ENCODE assay signal across 11 cellular contexts in the genomic region with DNA sequence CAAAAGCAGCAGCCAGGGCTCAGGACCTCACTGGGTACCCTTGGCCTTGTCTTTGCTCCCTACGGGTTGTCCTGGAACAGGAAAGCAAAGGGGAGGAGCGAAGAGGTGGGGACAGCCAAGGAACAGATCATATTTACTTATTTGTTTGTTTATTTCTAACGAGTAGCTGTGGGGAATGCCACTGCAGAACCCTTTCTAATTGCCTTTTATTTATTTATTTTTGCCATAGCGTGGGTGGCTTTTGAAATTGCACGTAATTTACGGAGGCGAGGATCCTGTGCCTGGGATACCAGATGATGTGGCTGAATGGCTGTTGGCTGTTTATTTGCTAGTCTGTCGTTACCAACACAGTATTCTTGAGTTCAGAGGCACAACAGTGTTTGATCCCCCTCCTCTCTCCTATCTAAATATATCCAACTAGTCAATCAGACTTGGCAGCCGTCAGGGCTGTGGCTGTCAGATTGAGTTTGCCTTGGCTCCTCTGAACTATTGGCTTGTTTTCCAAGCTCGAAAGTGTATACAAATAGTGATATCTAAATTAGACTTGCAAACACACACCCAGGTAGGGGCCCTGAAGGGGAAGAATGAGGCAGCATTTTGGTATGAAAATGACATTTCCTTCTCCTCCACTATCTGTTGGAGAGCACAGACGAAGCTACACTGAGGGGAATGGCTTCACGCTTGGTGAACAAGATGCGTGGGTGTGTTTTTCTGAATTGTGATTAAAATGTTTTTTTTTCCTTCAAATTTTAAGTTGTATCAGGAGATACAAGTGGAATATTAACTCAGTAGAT.
DNase-seq lines count a peak whose midpoint lies in the region; ATAC-seq and TF ChIP-seq lines count a peak whose summit lies in the region.
"Had no signal": no experiment of that assay in that cellular context is flagged by ENCODE, and none has a peak within 500 bp of the region (broad histone marks: within the 10 kb centered on the region; RNA-seq: fewer than 3 reads in every experiment).

No MANE protein-coding gene starts in this region.

- DNase-seq in DMS153 (lab: John Stamatoyannopoulos, UW) (peak; percentile 64), NCI-H1694 treated with DMSO at 0.1 percent for 48 hours (lab: John Stamatoyannopoulos, UW) (peak; percentile 7), caudate nucleus (lab: John Stamatoyannopoulos, UW) (peak in 1 of 61 donors; percentile 41), mesothelial cell of epicardium (ENCODE audit: low spot score in 2 of 2, unreplicated experiment in 2 of 2) (no peak), retina (no peak), RKO (ENCODE audit: low spot score) (no peak)
- no peak for DNase-seq in central memory CD4-positive, alpha-beta T cell
- DNase-seq: NCI-H1436, SIG-M5, sigmoid colon had no signal

- no peak for ATAC-seq in HG02870 (IDR thresholded peaks at IDR 0.05; ENCODE audit: unreplicated experiment)

- peak overlapping the region; percentile 27 for H3K27ac ChIP-seq in caudate nucleus (ENCODE audit: low read depth, low read length)
- H3K27ac ChIP-seq: sigmoid colon had no signal

- no peak overlapping the region for H3K4me3 Mint-ChIP-seq in mesothelial cell of epicardium

- peaks cover 32% of the 10 kb centered on the region for H3K4me1 Mint-ChIP-seq in mesothelial cell of epicardium

- peaks cover 6% of the 10 kb centered on the region for H3K36me3 Mint-ChIP-seq in mesothelial cell of epicardium

- H3K9me3 Mint-ChIP-seq in mesothelial cell of epicardium = no peaks in the 10 kb centered on the region

- H3K27ac Mint-ChIP-seq in mesothelial cell of epicardium = peak overlapping the region; percentile 61

- TF ChIP-seq CTCF in mesothelial cell of epicardium (IDR thresholded peaks at IDR 0.05; ENCODE audit: unreplicated experiment) = no peak

- no peaks in the 10 kb centered on the region for H3K27me3 Mint-ChIP-seq in mesothelial cell of epicardium (ENCODE audit: low read depth)

Comparison
In these comparisons a context has a peak if more than half of its experiments do, and no peak if none do; other contexts are left out.
1. DNase-seq: peak in DMS153 (single experiment) and NCI-H1694 treated with DMSO at 0.1 percent for 48 hours (single experiment); none in mesothelial cell of epicardium (0 of 2), central memory CD4-positive, alpha-beta T cell (single experiment), retina (single experiment) and RKO (single experiment).